9 cellular contexts compared by ENCODE assay signal in genomic region chr1:25799758-25800537, GRCh38. TPM values are rescaled to one million over a fixed set of nuclear protein-coding genes. Genes with fewer than 3 reads are reported as not detected.
A peak's percentile ranks its signal among the peaks of the same experiment; 100 is the strongest.
DNase-seq lines count a peak whose midpoint lies in the region; ATAC-seq and TF ChIP-seq lines count a peak whose summit lies in the region.
"Had no signal": no experiment of that assay in that cellular context is flagged by ENCODE, and none has a peak within 500 bp of the region (broad histone marks: within the 10 kb centered on the region; RNA-seq: fewer than 3 reads in every experiment).

Gene SELENON (plus strand): TSS chr1:25800193. CDS start chr1:25800231, 38 bp downstream.

- H3K27me3 ChIP-seq in foreskin keratinocyte (peaks cover 4% of the 10 kb centered on the region), uterus (no peaks in the 10 kb centered on the region)

- no peaks in the 10 kb centered on the region for H3K9me3 ChIP-seq in uterus

- H3K27ac Mint-ChIP-seq in activated T-helper 1 cell treated with anti-CD3 and anti-CD28 coated beads, Interleukin-12 subunit alpha, Interleukin-12 subunit beta, Interleukin-2, Interleukin-4 antibody, amounts not matched to agents 30 ng/mL and 10 ng/mL and 1 ng/mL, durations not matched to agents 14 hours and 24 hours and 36 hours: no peak within 1 kb of the TSS
- peak within 1 kb of the TSS in 1 of 2 donors; percentile 68 for H3K27ac Mint-ChIP-seq in natural killer cell

- H3K9me3 Mint-ChIP-seq in activated T-helper 1 cell treated with anti-CD3 and anti-CD28 coated beads, Interleukin-12 subunit alpha, Interleukin-12 subunit beta, Interleukin-2, Interleukin-4 antibody, amounts not matched to agents 30 ng/mL and 10 ng/mL and 1 ng/mL, durations not matched to agents 14 hours and 24 hours and 36 hours: no peaks in the 10 kb centered on the region
- H3K9me3 Mint-ChIP-seq in natural killer cell: no peaks in the 10 kb centered on the region

- H3K27ac ChIP-seq in foreskin keratinocyte (no peak within 1 kb of the TSS), uterus (peak within 1 kb of the TSS; percentile 86)
- H3K27ac ChIP-seq: epithelial cell of prostate had no signal

- H3K4me3 Mint-ChIP-seq in activated T-helper 1 cell treated with anti-CD3 and anti-CD28 coated beads, Interleukin-12 subunit alpha, Interleukin-12 subunit beta, Interleukin-2, Interleukin-4 antibody, amounts not matched to agents 30 ng/mL and 10 ng/mL and 1 ng/mL, durations not matched to agents 14 hours and 24 hours and 36 hours: peak within 1 kb of the TSS; percentile 72
- H3K4me3 Mint-ChIP-seq in natural killer cell: peak within 1 kb of the TSS; percentile 86

- intact Hi-C loops in activated T-helper 1 cell treated with anti-CD3 and anti-CD28 coated beads, Interleukin-12 subunit alpha, Interleukin-12 subunit beta, Interleukin-2, Interleukin-4 antibody, amounts not matched to agents 30 ng/mL and 10 ng/mL and 1 ng/mL, durations not matched to agents 14 hours and 24 hours and 36 hours (cut with micrococcal nuclease): loop anchor here (5.0 kb wide), 3 partner anchors 123 to 298 kb away; no protein-coding TSS in a partner anchor
- intact Hi-C loops in natural killer cell (cut with micrococcal nuclease): loop anchor here (10.0 kb wide), 1 partner anchor 185 kb away; the partner anchor contains the start of gene MAN1C1
- intact Hi-C loops in uterus (cut with DNase I; ENCODE audit: low total_unique reads): loop anchor here (5.0 kb wide), 1 partner anchor 188 kb away; no protein-coding TSS in a partner anchor

- DNase-seq in NCI-H2029 (lab: John Stamatoyannopoulos, UW) (peak; percentile 32), NCI-H2029 treated with DMSO at 0.1 percent for 48 hours (lab: John Stamatoyannopoulos, UW) (no peak), NCI-H2171 treated with DMSO at 0.1 percent for 48 hours (lab: John Stamatoyannopoulos, UW) (peak; percentile 37), foreskin keratinocyte (no peak), natural killer cell (no peak), uterus (peak; percentile 66 to 70)
- DNase-seq in activated T-helper 1 cell treated with anti-CD3 and anti-CD28 coated beads, Interleukin-12 subunit alpha, Interleukin-12 subunit beta, Interleukin-2, Interleukin-4 antibody, amounts not matched to agents 30 ng/mL and 10 ng/mL and 1 ng/mL, durations not matched to agents 14 hours and 24 hours and 36 hours (ENCODE audit: low spot score): peak; percentile 17

- no peak for TF ChIP-seq POLR2A in uterus (IDR thresholded peaks at IDR 0.05)

- H3K36me3 ChIP-seq in uterus: no peaks in the 10 kb centered on the region

- H3K4me3 ChIP-seq in uterus: peak within 1 kb of the TSS; percentile 64 to 69

- peaks cover 27% of the 10 kb centered on the region for H3K4me1 Mint-ChIP-seq in activated T-helper 1 cell treated with anti-CD3 and anti-CD28 coated beads, Interleukin-12 subunit alpha, Interleukin-12 subunit beta, Interleukin-2, Interleukin-4 antibody, amounts not matched to agents 30 ng/mL and 10 ng/mL and 1 ng/mL, durations not matched to agents 14 hours and 24 hours and 36 hours (ENCODE audit: low read depth)
- H3K4me1 Mint-ChIP-seq in natural killer cell: peaks cover 14 to 30% of the 10 kb centered on the region in 2 donors

- H3K4me1 ChIP-seq in foreskin keratinocyte (no peaks in the 10 kb centered on the region), uterus (no peaks in the 10 kb centered on the region)

- peak; percentile 54 for ATAC-seq in foreskin keratinocyte
- peak; percentile 67 to 74 (median 74) for ATAC-seq in natural killer cell
- no peak for ATAC-seq in HG02678 (IDR thresholded peaks at IDR 0.05; ENCODE audit: unreplicated experiment)

- H3K36me3 Mint-ChIP-seq in activated T-helper 1 cell treated with anti-CD3 and anti-CD28 coated beads, Interleukin-12 subunit alpha, Interleukin-12 subunit beta, Interleukin-2, Interleukin-4 antibody, amounts not matched to agents 30 ng/mL and 10 ng/mL and 1 ng/mL, durations not matched to agents 14 hours and 24 hours and 36 hours (ENCODE audit: low read depth): peaks cover 4% of the 10 kb centered on the region
- H3K36me3 Mint-ChIP-seq in natural killer cell: no peaks in the 10 kb centered on the region

- H3K27me3 Mint-ChIP-seq in activated T-helper 1 cell treated with anti-CD3 and anti-CD28 coated beads, Interleukin-12 subunit alpha, Interleukin-12 subunit beta, Interleukin-2, Interleukin-4 antibody, amounts not matched to agents 30 ng/mL and 10 ng/mL and 1 ng/mL, durations not matched to agents 14 hours and 24 hours and 36 hours (ENCODE audit: insufficient read depth): peaks cover 31% of the 10 kb centered on the region
- H3K27me3 Mint-ChIP-seq in natural killer cell (ENCODE audit: low read depth in 2 of 2): peaks cover 0 to 3% of the 10 kb centered on the region in 2 donors

- TF ChIP-seq CTCF in foreskin keratinocyte (conservative IDR thresholded peaks at IDR 0.05) (no peak), natural killer cell (IDR thresholded peaks at IDR 0.05) (no peak), uterus (IDR thresholded peaks at IDR 0.05) (no peak)

RNA-seq across cellular contexts. Expression of gene SELENON, which starts in this region (rescaled TPM):
- total RNA-seq in activated T-helper 1 cell treated with anti-CD3 and anti-CD28 coated beads, Interleukin-12 subunit alpha, Interleukin-12 subunit beta, Interleukin-2, Interleukin-4 antibody, amounts not matched to agents 30 ng/mL and 10 ng/mL and 1 ng/mL, durations not matched to agents 14 hours and 24 hours and 36 hours: 5.2 and 5.3 TPM in 2 replicates
- 52.7 and 53.3 TPM in 2 replicates for total RNA-seq in foreskin keratinocyte
- polyA plus RNA-seq in foreskin keratinocyte: 55.2 and 63.1 TPM in 2 replicates
- 10 to 100 TPM in 2 of 3 donors, 1 to 10 TPM in 1; 9.7 to 16.4 (median 11.1) TPM for total RNA-seq in natural killer cell
- 10 to 100 TPM in 2 of 4 donors, 1 to 10 TPM in 2; 9.0 to 94.0 (median 18.0) TPM for total RNA-seq in uterus

Comparison
In these comparisons a context has a peak if more than half of its experiments do, and no peak if none do; other contexts are left out.
1. DNase-seq: peak in NCI-H2029 (single experiment), NCI-H2171 treated with DMSO at 0.1 percent for 48 hours (single experiment), activated T-helper 1 cell treated with anti-CD3 and anti-CD28 coated beads, Interleukin-12 subunit alpha, Interleukin-12 subunit beta, Interleukin-2, Interleukin-4 antibody, amounts not matched to agents 30 ng/mL and 10 ng/mL and 1 ng/mL, durations not matched to agents 14 hours and 24 hours and 36 hours (single experiment) and uterus (2 of 2); none in NCI-H2029 treated with DMSO at 0.1 percent for 48 hours (single experiment), foreskin keratinocyte (0 of 2) and natural killer cell (single experiment).